ENCODE assay signal across 39 cellular contexts in the genomic region with DNA sequence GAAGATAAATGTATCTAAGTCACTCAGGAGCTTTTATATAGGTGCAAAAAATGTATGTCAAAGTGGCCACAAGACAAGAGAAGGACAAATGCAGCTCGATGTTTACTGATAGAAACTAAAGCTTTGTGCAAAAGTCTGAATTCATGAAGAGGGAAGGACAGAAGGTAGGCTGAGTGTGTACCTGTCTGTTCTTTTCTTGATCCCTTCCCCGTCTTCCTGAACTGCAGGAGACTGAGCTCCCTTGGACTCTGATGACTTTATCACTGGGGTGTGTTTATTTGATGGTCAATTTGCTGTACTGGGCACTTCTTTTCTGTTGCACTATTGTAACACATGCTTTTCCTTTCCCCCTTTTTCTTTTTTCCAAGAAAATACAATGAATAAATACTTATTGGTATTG.
"Had no signal": no experiment of that assay in that cellular context is flagged by ENCODE, and none has a peak within 500 bp of the region (broad histone marks: within the 10 kb centered on the region; RNA-seq: fewer than 3 reads in every experiment).

No MANE protein-coding gene starts in this region.

- H3K9me3 ChIP-seq: adrenal gland, body of pancreas had no signal

- H3K4me3 Mint-ChIP-seq: activated B cell treated with CpG ODN at 0.5 μM for 24 hours; activated CD4-positive, alpha-beta memory T cell treated with anti-CD3 and anti-CD28 coated beads for 36 hours; activated CD4-positive, alpha-beta T cell treated with anti-CD3 and anti-CD28 coated beads, Interleukin-2, amount 10 ng/mL, durations not matched to agents 24 days and 14 days; activated CD8-positive, alpha-beta T cell treated with anti-CD3 and anti-CD28 coated beads for 36 hours; activated naive CD4-positive, alpha-beta T cell treated with anti-CD3 and anti-CD28 coated beads for 36 hours; activated naive CD8-positive, alpha-beta T cell treated with anti-CD3 and anti-CD28 coated beads for 36 hours; activated T-cell treated with anti-CD3 and anti-CD28 coated beads, Interleukin-2, amount 50 U/mL, for 4 hours; activated T-cell treated with anti-CD3 and anti-CD28 coated beads, Interleukin-2, amount 50 U/mL, for 72 hours; activated T-helper 1 cell treated with anti-CD3 and anti-CD28 coated beads, Interleukin-12 subunit alpha, Interleukin-12 subunit beta, Interleukin-2, Interleukin-4 antibody, amounts not matched to agents 30 ng/mL and 10 ng/mL and 1 ng/mL, durations not matched to agents 14 hours and 24 hours and 36 hours; activated T-helper 17 cell treated with anti-CD3 and anti-CD28 coated beads, Interleukin-2, amount 50 U/mL, for 72 hours; central memory CD8-positive, alpha-beta T cell; T-helper 1 cell treated with Interleukin-12 subunit alpha and Interleukin-12 subunit beta and Interleukin-4 antibody, amounts not matched to agents 30 μg/mL and 1 μg/mL, for 36 hours; T-helper 2 cell treated with Interferon-gamma antibody and Interleukin-4, amounts not matched to agents 5 μg/mL and 100 μg/mL, for 36 hours had no signal

- H3K9me3 Mint-ChIP-seq: activated B cell treated with CpG ODN at 0.5 μM for 24 hours; activated CD4-positive, alpha-beta T cell treated with anti-CD3 and anti-CD28 coated beads, Interleukin-2, amount 10 ng/mL, durations not matched to agents 24 days and 14 days; activated naive CD4-positive, alpha-beta T cell treated with anti-CD3 and anti-CD28 coated beads, Interleukin-2, amount 50 U/mL, for 72 hours; activated T-cell treated with anti-CD3 and anti-CD28 coated beads, Interleukin-2, amount 50 U/mL, for 4 hours; activated T-cell treated with anti-CD3 and anti-CD28 coated beads, Interleukin-2, amount 50 U/mL, for 72 hours; activated T-helper 1 cell treated with anti-CD3 and anti-CD28 coated beads, Interleukin-12 subunit alpha, Interleukin-12 subunit beta, Interleukin-2, Interleukin-4 antibody, amounts not matched to agents 30 ng/mL and 10 ng/mL and 1 ng/mL, durations not matched to agents 14 hours and 24 hours and 36 hours; activated T-helper 17 cell treated with anti-CD3 and anti-CD28 coated beads, Interleukin-2, amount 50 U/mL, for 72 hours; central memory CD8-positive, alpha-beta T cell had no signal

- ATAC-seq: activated CD8-positive, alpha-beta T cell treated with anti-CD3 and anti-CD28 coated beads for 36 hours; activated naive CD4-positive, alpha-beta T cell treated with anti-CD3 and anti-CD28 coated beads, Interleukin-2, amount 50 U/mL, for 72 hours; activated T-cell treated with anti-CD3 and anti-CD28 coated beads, Interleukin-2, amount 50 U/mL, for 4 hours; activated T-cell treated with anti-CD3 and anti-CD28 coated beads, Interleukin-2, amount 50 U/mL, for 72 hours; activated T-helper 17 cell treated with anti-CD3 and anti-CD28 coated beads, Interleukin-2, amount 50 U/mL, for 72 hours; body of pancreas had no signal

- H3K36me3 ChIP-seq: adrenal gland, brain microvascular endothelial cell, breast epithelium, cardiac muscle cell had no signal

- DNase-seq: activated B cell treated with CpG ODN at 0.5 μM for 24 hours; activated CD4-positive, alpha-beta memory T cell treated with anti-CD3 and anti-CD28 coated beads for 36 hours; activated CD4-positive, alpha-beta T cell treated with anti-CD3 and anti-CD28 coated beads for 4 hours; activated CD4-positive, alpha-beta T cell treated with anti-CD3 and anti-CD28 coated beads, Interleukin-2, amount 10 ng/mL, durations not matched to agents 24 days and 14 days; activated CD4-positive, alpha-beta T cell treated with anti-CD3 and anti-CD28 coated beads, Interleukin-2, amount 50 U/mL, for 1 hour; activated CD4-positive, alpha-beta T cell treated with anti-CD3 and anti-CD28 coated beads, Interleukin-2, amount 50 U/mL, for 4 hours; activated CD4-positive, CD25-positive, alpha-beta regulatory T cell treated with anti-CD3 and anti-CD28 coated beads, Interleukin-2, amount 50 U/mL, for 72 hours; activated CD8-positive, alpha-beta memory T cell treated with anti-CD3 and anti-CD28 coated beads, Interleukin-2, amount 50 U/mL, for 4 hours; activated CD8-positive, alpha-beta T cell treated with anti-CD3 and anti-CD28 coated beads for 36 hours; activated effector memory CD4-positive, alpha-beta T cell treated with anti-CD3 and anti-CD28 coated beads, Interleukin-2, amount 50 U/mL, for 16 hours; activated gamma-delta T cell treated with Interleukin-2 at 50 U/mL for 16 hours; activated naive CD4-positive, alpha-beta T cell; activated naive CD4-positive, alpha-beta T cell treated with anti-CD3 and anti-CD28 coated beads for 36 hours; activated naive CD4-positive, alpha-beta T cell treated with anti-CD3 and anti-CD28 coated beads, Interleukin-2, amount 50 U/mL, for 16 hours; activated naive CD8-positive, alpha-beta T cell treated with anti-CD3 and anti-CD28 coated beads for 36 hours; activated T-cell treated with anti-CD3 and anti-CD28 coated beads for 4 hours; activated T-cell treated with anti-CD3 and anti-CD28 coated beads, Interleukin-2, amount 50 U/mL, for 1 hour; activated T-cell treated with anti-CD3 and anti-CD28 coated beads, Interleukin-2, amount 50 U/mL, for 4 hours; activated T-cell treated with anti-CD3 and anti-CD28 coated beads, Interleukin-2, amount 50 U/mL, for 72 hours; adrenal gland; amniotic stem cell; aorta; body of pancreas; brain microvascular endothelial cell; cerebellar nuclear complex; T-helper 1 cell; T-helper 2 cell; T-helper 9 cell had no signal

- H3K27me3 ChIP-seq: adrenal gland, body of pancreas, brain microvascular endothelial cell, breast epithelium, cardiac muscle cell had no signal

- H3K27me3 Mint-ChIP-seq: activated B cell treated with CpG ODN at 0.5 μM for 24 hours; activated CD4-positive, alpha-beta memory T cell treated with anti-CD3 and anti-CD28 coated beads for 36 hours; activated CD4-positive, alpha-beta T cell treated with anti-CD3 and anti-CD28 coated beads, Interleukin-2, amount 10 ng/mL, durations not matched to agents 24 days and 14 days; activated CD8-positive, alpha-beta T cell treated with anti-CD3 and anti-CD28 coated beads for 36 hours; activated naive CD8-positive, alpha-beta T cell treated with anti-CD3 and anti-CD28 coated beads for 36 hours; activated T-helper 17 cell treated with anti-CD3 and anti-CD28 coated beads, Interleukin-2, amount 50 U/mL, for 72 hours; central memory CD8-positive, alpha-beta T cell had no signal

- FAIRE-seq: astrocyte, TTC549 had no signal

- H3K27ac Mint-ChIP-seq: activated B cell treated with CpG ODN at 0.5 μM for 24 hours; activated CD4-positive, alpha-beta memory T cell treated with anti-CD3 and anti-CD28 coated beads for 36 hours; activated CD4-positive, alpha-beta T cell treated with anti-CD3 and anti-CD28 coated beads, Interleukin-2, amount 10 ng/mL, durations not matched to agents 24 days and 14 days; activated CD8-positive, alpha-beta T cell treated with anti-CD3 and anti-CD28 coated beads for 36 hours; activated naive CD4-positive, alpha-beta T cell treated with anti-CD3 and anti-CD28 coated beads for 36 hours; activated naive CD4-positive, alpha-beta T cell treated with anti-CD3 and anti-CD28 coated beads, Interleukin-2, amount 50 U/mL, for 72 hours; activated naive CD8-positive, alpha-beta T cell treated with anti-CD3 and anti-CD28 coated beads for 36 hours; activated T-cell treated with anti-CD3 and anti-CD28 coated beads, Interleukin-2, amount 50 U/mL, for 72 hours; activated T-helper 1 cell treated with anti-CD3 and anti-CD28 coated beads, Interleukin-12 subunit alpha, Interleukin-12 subunit beta, Interleukin-2, Interleukin-4 antibody, amounts not matched to agents 30 ng/mL and 10 ng/mL and 1 ng/mL, durations not matched to agents 14 hours and 24 hours and 36 hours; activated T-helper 17 cell treated with anti-CD3 and anti-CD28 coated beads, Interleukin-2, amount 50 U/mL, for 72 hours; T-helper 1 cell treated with Interleukin-12 subunit alpha and Interleukin-12 subunit beta and Interleukin-4 antibody, amounts not matched to agents 30 μg/mL and 1 μg/mL, for 36 hours; T-helper 2 cell treated with Interferon-gamma antibody and Interleukin-4, amounts not matched to agents 5 μg/mL and 100 μg/mL, for 36 hours had no signal

- H3K27ac ChIP-seq: adrenal gland, body of pancreas, brain microvascular endothelial cell, breast epithelium, cardiac muscle cell, VCaP had no signal

- H3K4me3 ChIP-seq: adrenal gland, body of pancreas, breast epithelium, cardiac muscle cell had no signal

- H3K4me1 ChIP-seq: adrenal gland, body of pancreas, breast epithelium had no signal

- H3K4me1 Mint-ChIP-seq: activated B cell treated with CpG ODN at 0.5 μM for 24 hours had no signal
